Comparison of ENCODE assay signal across 1 cellular context in the genomic region with DNA sequence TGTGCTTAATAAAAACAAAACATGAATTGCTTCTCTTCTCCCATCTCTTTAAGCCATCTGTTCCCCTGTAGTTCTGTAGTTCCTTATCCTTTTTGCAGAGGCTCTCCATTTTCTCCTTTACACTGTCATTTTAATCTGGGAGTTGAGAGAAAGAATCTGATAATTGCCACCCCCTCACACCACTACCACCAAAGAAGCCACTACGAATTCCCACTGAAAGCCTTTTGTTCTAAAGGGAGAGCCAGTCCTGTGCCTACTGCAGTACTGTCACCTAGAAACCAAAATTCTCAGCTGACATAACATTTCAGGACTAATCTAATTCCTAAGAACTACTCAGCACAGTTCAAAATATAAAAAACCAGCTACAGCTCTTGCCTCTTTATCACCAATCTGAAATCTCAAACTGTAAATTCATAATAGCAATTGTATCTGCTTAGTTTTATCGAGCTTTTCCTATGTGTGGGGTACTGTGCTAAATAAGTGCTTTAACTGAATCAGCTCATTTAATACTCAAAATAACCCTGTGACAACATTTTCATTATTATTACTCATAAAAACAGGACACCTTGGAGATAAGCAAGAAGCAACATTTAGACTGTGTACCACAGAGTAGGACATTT.
TF ChIP-seq lines count a peak whose summit lies in the region.

No MANE protein-coding gene starts in this region.

TF ChIP-seq in HEK293, 187 proteins besides CTCF, POLR2A, EP300 and RAD21 (continued from another document):
- TF ChIP-seq, protein P1, sequence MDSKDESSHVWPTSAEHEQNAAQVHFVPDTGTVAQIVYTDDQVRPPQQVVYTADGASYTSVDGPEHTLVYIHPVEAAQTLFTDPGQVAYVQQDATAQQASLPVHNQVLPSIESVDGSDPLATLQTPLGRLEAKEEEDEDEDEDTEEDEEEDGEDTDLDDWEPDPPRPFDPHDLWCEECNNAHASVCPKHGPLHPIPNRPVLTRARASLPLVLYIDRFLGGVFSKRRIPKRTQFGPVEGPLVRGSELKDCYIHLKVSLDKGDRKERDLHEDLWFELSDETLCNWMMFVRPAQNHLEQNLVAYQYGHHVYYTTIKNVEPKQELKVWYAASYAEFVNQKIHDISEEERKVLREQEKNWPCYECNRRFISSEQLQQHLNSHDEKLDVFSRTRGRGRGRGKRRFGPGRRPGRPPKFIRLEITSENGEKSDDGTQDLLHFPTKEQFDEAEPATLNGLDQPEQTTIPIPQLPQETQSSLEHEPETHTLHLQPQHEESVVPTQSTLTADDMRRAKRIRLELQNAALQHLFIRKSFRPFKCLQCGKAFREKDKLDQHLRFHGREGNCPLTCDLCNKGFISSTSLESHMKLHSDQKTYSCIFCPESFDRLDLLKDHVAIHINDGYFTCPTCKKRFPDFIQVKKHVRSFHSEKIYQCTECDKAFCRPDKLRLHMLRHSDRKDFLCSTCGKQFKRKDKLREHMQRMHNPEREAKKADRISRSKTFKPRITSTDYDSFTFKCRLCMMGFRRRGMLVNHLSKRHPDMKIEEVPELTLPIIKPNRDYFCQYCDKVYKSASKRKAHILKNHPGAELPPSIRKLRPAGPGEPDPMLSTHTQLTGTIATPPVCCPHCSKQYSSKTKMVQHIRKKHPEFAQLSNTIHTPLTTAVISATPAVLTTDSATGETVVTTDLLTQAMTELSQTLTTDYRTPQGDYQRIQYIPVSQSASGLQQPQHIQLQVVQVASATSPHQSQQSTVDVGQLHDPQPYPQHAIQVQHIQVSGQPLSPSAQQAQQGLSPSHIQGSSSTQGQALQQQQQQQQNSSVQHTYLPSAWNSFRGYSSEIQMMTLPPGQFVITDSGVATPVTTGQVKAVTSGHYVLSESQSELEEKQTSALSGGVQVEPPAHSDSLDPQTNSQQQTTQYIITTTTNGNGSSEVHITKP (tag by site-specific recombination; IDR thresholded peaks at IDR 0.05): peak; percentile 87
- TF ChIP-seq ZNF510 (tag by site-specific recombination; IDR thresholded peaks at IDR 0.05; ENCODE audit: insufficient replicate concordance): no peak
- TF ChIP-seq ZNF423 (tag by site-specific recombination; IDR thresholded peaks at IDR 0.05): no peak
- no peak for TF ChIP-seq ZNF266 (tag by site-specific recombination; IDR thresholded peaks at IDR 0.05; ENCODE audit: low read depth)
- TF ChIP-seq, protein P2, sequence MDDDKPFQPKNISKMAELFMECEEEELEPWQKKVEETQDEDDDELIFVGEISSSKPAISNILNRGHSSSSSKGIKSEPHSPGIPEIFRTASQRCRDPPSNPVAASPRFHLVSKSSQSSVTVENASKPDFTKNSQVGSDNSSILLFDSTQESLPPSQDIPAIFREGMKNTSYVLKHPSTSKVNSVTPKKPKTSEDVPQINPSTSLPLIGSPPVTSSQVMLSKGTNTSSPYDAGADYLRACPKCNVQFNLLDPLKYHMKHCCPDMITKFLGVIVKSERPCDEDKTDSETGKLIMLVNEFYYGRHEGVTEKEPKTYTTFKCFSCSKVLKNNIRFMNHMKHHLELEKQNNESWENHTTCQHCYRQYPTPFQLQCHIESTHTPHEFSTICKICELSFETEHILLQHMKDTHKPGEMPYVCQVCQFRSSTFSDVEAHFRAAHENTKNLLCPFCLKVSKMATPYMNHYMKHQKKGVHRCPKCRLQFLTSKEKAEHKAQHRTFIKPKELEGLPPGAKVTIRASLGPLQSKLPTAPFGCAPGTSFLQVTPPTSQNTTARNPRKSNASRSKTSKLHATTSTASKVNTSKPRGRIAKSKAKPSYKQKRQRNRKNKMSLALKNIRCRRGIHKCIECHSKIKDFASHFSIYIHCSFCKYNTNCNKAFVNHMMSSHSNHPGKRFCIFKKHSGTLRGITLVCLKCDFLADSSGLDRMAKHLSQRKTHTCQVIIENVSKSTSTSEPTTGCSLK (tag by site-specific recombination; IDR thresholded peaks at IDR 0.05): no peak
- TF ChIP-seq ZNF555 (tag by site-specific recombination; conservative IDR thresholded peaks at IDR 0.05): no peak
- no peak for TF ChIP-seq ZNF19 (tag by site-specific recombination; IDR thresholded peaks at IDR 0.05; ENCODE audit: low read depth)
